In the genomic region with DNA sequence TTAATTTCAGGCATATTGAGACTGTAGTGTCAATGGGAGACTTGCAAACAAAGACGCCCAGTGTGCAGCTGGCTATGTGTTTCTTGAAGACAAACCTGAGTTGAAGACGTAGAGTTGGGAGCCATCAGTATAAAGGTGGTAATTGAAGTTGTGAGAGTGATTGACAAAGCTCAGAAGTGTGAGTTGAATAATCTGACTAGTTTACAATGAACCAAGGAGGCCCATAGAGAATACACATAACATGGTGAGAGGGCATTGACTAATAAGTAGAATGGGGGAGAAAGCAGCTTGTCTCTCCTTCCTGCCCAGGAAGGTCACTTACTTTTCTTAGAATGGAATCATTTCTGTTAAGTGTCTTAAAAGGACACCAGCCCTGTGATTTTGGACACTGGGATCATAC, we compare ENCODE assay signal across 12 cellular contexts. TPM values are rescaled to one million over a fixed set of nuclear protein-coding genes. Genes with fewer than 3 reads are reported as not detected.
DNase-seq lines count a peak whose midpoint lies in the region; ATAC-seq lines count a peak whose summit lies in the region.
"Had no signal": no experiment of that assay in that cellular context is flagged by ENCODE, and none has a peak within 500 bp of the region (broad histone marks: within the 10 kb centered on the region; RNA-seq: fewer than 3 reads in every experiment).

No MANE protein-coding gene starts in this region.

- peak overlapping the region; percentile 59 for H3K27ac Mint-ChIP-seq in activated naive CD8-positive, alpha-beta T cell treated with anti-CD3 and anti-CD28 coated beads, Interleukin-2, amount 10 ng/mL, durations not matched to agents 7 days and 5 days
- no peak overlapping the region for H3K27ac Mint-ChIP-seq in activated naive CD8-positive, alpha-beta T cell treated with anti-CD3 and anti-CD28 coated beads, Interleukin-2, amount 50 U/mL, for 24 hours
- H3K27ac Mint-ChIP-seq in activated CD8-positive, alpha-beta T cell treated with anti-CD3 and anti-CD28 coated beads, Interleukin-2, amount 10 ng/mL, durations not matched to agents 7 days and 5 days, result peak overlapping the region; percentile 20

- H3K9me3 Mint-ChIP-seq in activated naive CD8-positive, alpha-beta T cell treated with anti-CD3 and anti-CD28 coated beads, Interleukin-2, amount 10 ng/mL, durations not matched to agents 7 days and 5 days, result peaks cover 4% of the 10 kb centered on the region
- no peaks in the 10 kb centered on the region for H3K9me3 Mint-ChIP-seq in activated naive CD8-positive, alpha-beta T cell treated with anti-CD3 and anti-CD28 coated beads, Interleukin-2, amount 50 U/mL, for 24 hours
- H3K9me3 Mint-ChIP-seq in activated CD8-positive, alpha-beta T cell treated with anti-CD3 and anti-CD28 coated beads, Interleukin-2, amount 10 ng/mL, durations not matched to agents 7 days and 5 days (ENCODE audit: insufficient read depth), result no peaks in the 10 kb centered on the region

- intact Hi-C loops in posterior vena cava (cut with DNase I), result no loop called here

- ATAC-seq in activated naive CD8-positive, alpha-beta T cell treated with anti-CD3 and anti-CD28 coated beads, Interleukin-2, amount 10 ng/mL, durations not matched to agents 7 days and 5 days (ENCODE audit: low read depth), result no peak
- no peak for ATAC-seq in activated naive CD8-positive, alpha-beta T cell treated with anti-CD3 and anti-CD28 coated beads, Interleukin-2, amount 50 U/mL, for 24 hours
- ATAC-seq in HG03175 (IDR thresholded peaks at IDR 0.05; ENCODE audit: unreplicated experiment) (peak; percentile 23), HG03159 (IDR thresholded peaks at IDR 0.05; ENCODE audit: unreplicated experiment) (no peak), GM21515 (IDR thresholded peaks at IDR 0.05; ENCODE audit: unreplicated experiment) (no peak)
- ATAC-seq in activated CD8-positive, alpha-beta T cell treated with anti-CD3 and anti-CD28 coated beads, Interleukin-2, amount 10 ng/mL, durations not matched to agents 7 days and 5 days, result no peak
- ATAC-seq: heart right ventricle had no signal

- CTCF ChIA-PET in activated CD8-positive, alpha-beta T cell treated with anti-CD3 and anti-CD28 coated beads, Interleukin-2, amount 10 ng/mL, durations not matched to agents 7 days and 5 days (lab: Charles Lee), result interaction anchor here (1.0 to 2.0 kb wide), 2 partner anchors 13 to 91 kb away, joined by 3 to 4 read pairs; no protein-coding TSS in a partner anchor

- no peaks in the 10 kb centered on the region for H3K27me3 Mint-ChIP-seq in activated naive CD8-positive, alpha-beta T cell treated with anti-CD3 and anti-CD28 coated beads, Interleukin-2, amount 10 ng/mL, durations not matched to agents 7 days and 5 days
- H3K27me3 Mint-ChIP-seq in activated naive CD8-positive, alpha-beta T cell treated with anti-CD3 and anti-CD28 coated beads, Interleukin-2, amount 50 U/mL, for 24 hours, result no peaks in the 10 kb centered on the region
- no peaks in the 10 kb centered on the region for H3K27me3 Mint-ChIP-seq in activated CD8-positive, alpha-beta T cell treated with anti-CD3 and anti-CD28 coated beads, Interleukin-2, amount 10 ng/mL, durations not matched to agents 7 days and 5 days (ENCODE audit: low read depth)

- no peak overlapping the region for H3K4me3 Mint-ChIP-seq in activated naive CD8-positive, alpha-beta T cell treated with anti-CD3 and anti-CD28 coated beads, Interleukin-2, amount 10 ng/mL, durations not matched to agents 7 days and 5 days
- no peak overlapping the region for H3K4me3 Mint-ChIP-seq in activated naive CD8-positive, alpha-beta T cell treated with anti-CD3 and anti-CD28 coated beads, Interleukin-2, amount 50 U/mL, for 24 hours
- H3K4me3 Mint-ChIP-seq in activated CD8-positive, alpha-beta T cell treated with anti-CD3 and anti-CD28 coated beads, Interleukin-2, amount 10 ng/mL, durations not matched to agents 7 days and 5 days, result no peak overlapping the region

- H3K36me3 Mint-ChIP-seq in activated naive CD8-positive, alpha-beta T cell treated with anti-CD3 and anti-CD28 coated beads, Interleukin-2, amount 10 ng/mL, durations not matched to agents 7 days and 5 days, result peaks cover 47% of the 10 kb centered on the region
- H3K36me3 Mint-ChIP-seq in activated naive CD8-positive, alpha-beta T cell treated with anti-CD3 and anti-CD28 coated beads, Interleukin-2, amount 50 U/mL, for 24 hours (ENCODE audit: low read depth), result peaks cover 44% of the 10 kb centered on the region
- peaks cover 47% of the 10 kb centered on the region for H3K36me3 Mint-ChIP-seq in activated CD8-positive, alpha-beta T cell treated with anti-CD3 and anti-CD28 coated beads, Interleukin-2, amount 10 ng/mL, durations not matched to agents 7 days and 5 days (ENCODE audit: low read depth)

- DNase-seq in activated naive CD8-positive, alpha-beta T cell treated with anti-CD3 and anti-CD28 coated beads, Interleukin-2, amount 10 ng/mL, durations not matched to agents 7 days and 5 days, result no peak
- no peak for DNase-seq in activated naive CD8-positive, alpha-beta T cell treated with anti-CD3 and anti-CD28 coated beads, Interleukin-2, amount 50 U/mL, for 24 hours
- DNase-seq in activated CD8-positive, alpha-beta T cell treated with anti-CD3 and anti-CD28 coated beads, Interleukin-2, amount 10 ng/mL, durations not matched to agents 7 days and 5 days, result no peak
- DNase-seq in posterior vena cava (ENCODE audit: low spot score), result no peak
- no peak for DNase-seq in DMS79 treated with DMSO at 0.1 percent for 48 hours (lab: John Stamatoyannopoulos, UW)
- DNase-seq: effector memory CD4-positive, alpha-beta T cell; heart right ventricle; NCI-H1105; SW 1271 had no signal

- H3K4me1 Mint-ChIP-seq in activated naive CD8-positive, alpha-beta T cell treated with anti-CD3 and anti-CD28 coated beads, Interleukin-2, amount 10 ng/mL, durations not matched to agents 7 days and 5 days, result peaks cover 26% of the 10 kb centered on the region
- H3K4me1 Mint-ChIP-seq in activated naive CD8-positive, alpha-beta T cell treated with anti-CD3 and anti-CD28 coated beads, Interleukin-2, amount 50 U/mL, for 24 hours, result peaks cover 30% of the 10 kb centered on the region
- H3K4me1 Mint-ChIP-seq in activated CD8-positive, alpha-beta T cell treated with anti-CD3 and anti-CD28 coated beads, Interleukin-2, amount 10 ng/mL, durations not matched to agents 7 days and 5 days (ENCODE audit: low read depth), result peaks cover 5% of the 10 kb centered on the region

- POLR2A ChIA-PET in activated naive CD8-positive, alpha-beta T cell treated with anti-CD3 and anti-CD28 coated beads, Interleukin-2, amount 10 ng/mL, durations not matched to agents 7 days and 5 days (lab: Charles Lee), result interaction anchor here (0.6 to 2.1 kb wide), 2 partner anchors 122 to 210 kb away, joined by 3 to 5 read pairs; a partner anchor contains a TSS
- POLR2A ChIA-PET in activated CD8-positive, alpha-beta T cell treated with anti-CD3 and anti-CD28 coated beads, Interleukin-2, amount 10 ng/mL, durations not matched to agents 7 days and 5 days (lab: Charles Lee), result interaction anchor here (1.0 to 2.1 kb wide), 4 partner anchors 13 to 211 kb away, joined by 3 to 10 read pairs (median 4); a partner anchor contains a TSS

RNA-seq across cellular contexts. Expression of a gene that starts 14.1 kb away (rescaled TPM):
- 100 to 1,000 TPM; 153 to 158 TPM for total RNA-seq in activated naive CD8-positive, alpha-beta T cell treated with anti-CD3 and anti-CD28 coated beads, Interleukin-2, amount 10 ng/mL, durations not matched to agents 7 days and 5 days
- 100 to 1,000 TPM; 128 to 135 TPM for total RNA-seq in activated CD8-positive, alpha-beta T cell treated with anti-CD3 and anti-CD28 coated beads, Interleukin-2, amount 10 ng/mL, durations not matched to agents 7 days and 5 days
- 10 to 100 TPM; 20.5 to 21.3 TPM for total RNA-seq in posterior vena cava

RNA-seq across cellular contexts. Expression of a gene that starts 19.8 kb away (rescaled TPM):
- total RNA-seq in activated naive CD8-positive, alpha-beta T cell treated with anti-CD3 and anti-CD28 coated beads, Interleukin-2, amount 10 ng/mL, durations not matched to agents 7 days and 5 days, result 10 to 100 TPM; 58.7 to 61.4 TPM
- 10 to 100 TPM; 57.5 to 58.3 TPM for total RNA-seq in activated CD8-positive, alpha-beta T cell treated with anti-CD3 and anti-CD28 coated beads, Interleukin-2, amount 10 ng/mL, durations not matched to agents 7 days and 5 days
- total RNA-seq in posterior vena cava, result 1 to 10 TPM; 2.3 to 4.5 TPM

Comparison
In these comparisons a context has a peak if more than half of its experiments do, and no peak if none do; other contexts are left out.
1. RNA of a gene that starts 14.1 kb away (total RNA-seq): 153 to 158 TPM in activated naive CD8-positive, alpha-beta T cell treated with anti-CD3 and anti-CD28 coated beads, Interleukin-2, amount 10 ng/mL, durations not matched to agents 7 days and 5 days and 128 to 135 TPM in activated CD8-positive, alpha-beta T cell treated with anti-CD3 and anti-CD28 coated beads, Interleukin-2, amount 10 ng/mL, durations not matched to agents 7 days and 5 days; 20.5 to 21.3 TPM in posterior vena cava; every median in the first group is over 4 times any median in the second.
2. RNA of a gene that starts 19.8 kb away (total RNA-seq): 58.7 to 61.4 TPM in activated naive CD8-positive, alpha-beta T cell treated with anti-CD3 and anti-CD28 coated beads, Interleukin-2, amount 10 ng/mL, durations not matched to agents 7 days and 5 days and 57.5 to 58.3 TPM in activated CD8-positive, alpha-beta T cell treated with anti-CD3 and anti-CD28 coated beads, Interleukin-2, amount 10 ng/mL, durations not matched to agents 7 days and 5 days; 2.3 to 4.5 TPM in posterior vena cava; every median in the first group is over 10 times any median in the second.